ENCODE assay signal across 15 cellular contexts in the genomic region with DNA sequence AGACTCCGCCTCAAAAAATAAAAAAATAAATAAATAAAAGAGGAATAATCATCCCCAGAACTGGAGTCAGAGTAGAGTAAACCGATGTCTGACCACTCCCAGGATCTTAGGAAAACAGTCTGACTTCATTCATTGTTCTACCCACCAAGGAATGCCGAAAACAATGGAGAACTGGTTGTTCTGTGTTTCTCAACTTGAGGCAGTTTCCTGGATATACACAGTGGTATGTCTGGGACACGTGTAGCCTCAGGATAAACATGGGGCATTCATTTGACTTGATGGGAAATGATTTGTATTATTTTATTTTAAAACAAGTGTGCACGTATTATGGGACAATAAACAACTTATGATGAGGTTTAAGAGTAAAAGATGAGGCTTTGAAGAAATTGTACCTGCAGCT. TPM values are rescaled to one million over a fixed set of nuclear protein-coding genes. Genes with fewer than 3 reads are reported as not detected.
A peak's percentile ranks its signal among the peaks of the same experiment; 100 is the strongest.
DNase-seq lines count a peak whose midpoint lies in the region; ATAC-seq, FAIRE-seq and TF ChIP-seq lines count a peak whose summit lies in the region.
"Had no signal": no experiment of that assay in that cellular context is flagged by ENCODE, and none has a peak within 500 bp of the region (broad histone marks: within the 10 kb centered on the region; RNA-seq: fewer than 3 reads in every experiment).

No MANE protein-coding gene starts in this region.

- peaks cover 12% of the 10 kb centered on the region for H3K27me3 Mint-ChIP-seq in neural progenitor cell (ENCODE audit: insufficient read depth, low read depth)
- H3K27me3 Mint-ChIP-seq: CD4-positive, alpha-beta T cell had no signal

- no peak overlapping the region for H3K4me3 Mint-ChIP-seq in neural progenitor cell
- H3K4me3 Mint-ChIP-seq: B cell; CD4-positive, alpha-beta T cell had no signal

- H3K4me3 ChIP-seq in RWPE2 (ENCODE audit: severe bottlenecking), result no peak overlapping the region
- no peak overlapping the region for H3K4me3 ChIP-seq in bronchial epithelial cell (ENCODE audit: low read depth, low read length)
- H3K4me3 ChIP-seq in spleen, result no peak overlapping the region
- H3K4me3 ChIP-seq in neural progenitor cell, result no peak overlapping the region
- H3K4me3 ChIP-seq: HAP-1 had no signal

- peaks cover 22% of the 10 kb centered on the region for H3K4me1 ChIP-seq in RWPE2 (ENCODE audit: insufficient read depth, poor library complexity, severe bottlenecking)
- H3K4me1 ChIP-seq in spleen, result no peaks in the 10 kb centered on the region
- H3K4me1 ChIP-seq in neural progenitor cell, result peaks cover 5% of the 10 kb centered on the region

- peaks cover 30% of the 10 kb centered on the region for H3K9me3 Mint-ChIP-seq in neural progenitor cell
- H3K9me3 Mint-ChIP-seq: CD4-positive, alpha-beta T cell had no signal

- intact Hi-C loops in spleen (cut with DNase I; ENCODE audit: low total_unique reads), result no loop called here

- no peak overlapping the region for H3K9ac ChIP-seq in neural progenitor cell

- WGBS in spleen, 5 donors, result 81 to 92% (median 90%) methylated on average over 5 of the region's 5 CpGs

- no peak overlapping the region for H2AFZ ChIP-seq in neural progenitor cell (replicated peaks)

- H3K79me2 ChIP-seq in neural progenitor cell (ENCODE audit: low read depth), result no peaks in the 10 kb centered on the region

- H3K4me2 ChIP-seq in neural progenitor cell, result no peak overlapping the region

- peak overlapping the region; percentile 17 for H3K27ac ChIP-seq in RWPE2 (ENCODE audit: poor library complexity, severe bottlenecking)
- peak overlapping the region; percentile 39 for H3K27ac ChIP-seq in epithelial cell of prostate
- H3K27ac ChIP-seq in spleen, result no peak overlapping the region
- H3K27ac ChIP-seq in neural progenitor cell, result no peak overlapping the region

- no peak for ATAC-seq in RWPE2 (ENCODE audit: low read depth)

- no peak for TF ChIP-seq POLR2A in spleen (IDR thresholded peaks at IDR 0.05)

- no peaks in the 10 kb centered on the region for H3K36me3 ChIP-seq in RWPE2 (ENCODE audit: low read depth)
- no peaks in the 10 kb centered on the region for H3K36me3 ChIP-seq in bronchial epithelial cell (ENCODE audit: control insufficient read depth, insufficient read depth, low read length)
- no peaks in the 10 kb centered on the region for H3K36me3 ChIP-seq in spleen
- no peaks in the 10 kb centered on the region for H3K36me3 ChIP-seq in neural progenitor cell
- H3K36me3 ChIP-seq: HAP-1 had no signal

- FAIRE-seq in bronchial epithelial cell (lab: Jason Lieb, UNC), result no peak
- FAIRE-seq: A204.1, H1 had no signal

- H3K27me3 ChIP-seq in RWPE2 (ENCODE audit: insufficient read depth, poor library complexity, severe bottlenecking) (no peaks in the 10 kb centered on the region), bronchial epithelial cell (ENCODE audit: control insufficient read depth, insufficient read depth, low read length) (no peaks in the 10 kb centered on the region), spleen (replicated peaks in 1 of 7) (no peaks in the 10 kb centered on the region), neural progenitor cell (no peaks in the 10 kb centered on the region)

- H3K36me3 Mint-ChIP-seq in neural progenitor cell, result no peaks in the 10 kb centered on the region

- no peak overlapping the region for H3K27ac Mint-ChIP-seq in neural progenitor cell
- H3K27ac Mint-ChIP-seq: B cell; CD4-positive, alpha-beta T cell had no signal

- H4K20me1 ChIP-seq in neural progenitor cell (ENCODE audit: low read depth), result no peaks in the 10 kb centered on the region

- TF ChIP-seq CTCF in RWPE2 (IDR thresholded peaks at IDR 0.05; ENCODE audit: poor library complexity, severe bottlenecking), result no peak
- no peak for TF ChIP-seq CTCF in bronchial epithelial cell (IDR thresholded peaks at IDR 0.05; ENCODE audit: insufficient read depth, low read length, severe bottlenecking)
- TF ChIP-seq CTCF in spleen (IDR thresholded peaks at IDR 0.05 in 8 of 11, conservative IDR thresholded peaks at IDR 0.05 in 3 of 11), result no peak
- TF ChIP-seq CTCF in neural progenitor cell (IDR thresholded peaks at IDR 0.05), result no peak

- no peaks in the 10 kb centered on the region for H3K9me3 ChIP-seq in RWPE2 (ENCODE audit: severe bottlenecking)
- peaks cover 0 to 17% (median 9%) of the 10 kb centered on the region in 8 donors for H3K9me3 ChIP-seq in spleen
- H3K9me3 ChIP-seq in neural progenitor cell (ENCODE audit: low read depth), result peaks cover 8% of the 10 kb centered on the region

- peaks cover 6% of the 10 kb centered on the region for H3K4me1 Mint-ChIP-seq in neural progenitor cell
- H3K4me1 Mint-ChIP-seq: B cell had no signal

- DNase-seq in RWPE2 (ENCODE audit: low spot score) (no peak), bronchial epithelial cell (ENCODE audit: low read depth) (peak; percentile 68), epithelial cell of prostate (ENCODE audit: low read depth, low spot score) (no peak), glomerular endothelial cell (ENCODE audit: extremely low read depth, low read depth, low spot score) (peak; percentile 33), spleen (no peak), neural progenitor cell (ENCODE audit: low spot score) (no peak), NCI-H774 (lab: John Stamatoyannopoulos, UW) (no peak)
- DNase-seq: C1 segment of cervical spinal cord; Calu3; CD4-positive, alpha-beta T cell; DMS 273 treated with DMSO at 0.1 percent for 48 hours had no signal

- H3F3A ChIP-seq in neural progenitor cell (ENCODE audit: low read depth), result peaks cover 9% of the 10 kb centered on the region

RNA-seq across cellular contexts. Expression of gene PAFAH1B1, which starts 32.8 kb away (rescaled TPM):
- 109 and 131 TPM in 2 replicates for total RNA-seq in bronchial epithelial cell
- 57.7 and 87.5 TPM in 2 replicates for total RNA-seq in glomerular endothelial cell
- total RNA-seq in spleen, result 100 to 1,000 TPM; 101 to 175 (median 117) TPM
- 10 to 100 TPM; 20.8 to 34.5 (median 30.8) TPM for polyA plus RNA-seq in spleen
- total RNA-seq in neural progenitor cell (ENCODE audit: low replicate concordance), result 177 and 209 TPM in 2 replicates

RNA-seq across cellular contexts. Expression of gene METTL16, which starts 49.0 kb away (rescaled TPM):
- total RNA-seq in bronchial epithelial cell, result 12.4 and 17.6 TPM in 2 replicates
- total RNA-seq in glomerular endothelial cell, result 20.9 and 34.2 TPM in 2 replicates
- 10 to 100 TPM; 20.1 to 38.2 (median 34.6) TPM for total RNA-seq in spleen
- 10 to 100 TPM; 17.1 to 25.4 (median 22.8) TPM for polyA plus RNA-seq in spleen
- total RNA-seq in neural progenitor cell (ENCODE audit: low replicate concordance), result 40.0 and 52.0 TPM in 2 replicates

Comparison
In these comparisons a context has a peak if more than half of its experiments do, and no peak if none do; other contexts are left out.
1. DNase-seq: peak in bronchial epithelial cell (single experiment) and glomerular endothelial cell (single experiment); none in RWPE2 (single experiment), epithelial cell of prostate (single experiment), spleen (single experiment), neural progenitor cell (single experiment) and NCI-H774 (single experiment).
2. H3K27ac ChIP-seq: peak in RWPE2 (single experiment) and epithelial cell of prostate (single experiment); none in spleen (0 of 8) and neural progenitor cell (single experiment).